Comparison of ENCODE assay signal across 16 cellular contexts in genomic region chr2:176813526-176814179, GRCh38.
DNase-seq lines count a peak whose midpoint lies in the region; FAIRE-seq and TF ChIP-seq lines count a peak whose summit lies in the region.
"Had no signal": no experiment of that assay in that cellular context is flagged by ENCODE, and none has a peak within 500 bp of the region (broad histone marks: within the 10 kb centered on the region; RNA-seq: fewer than 3 reads in every experiment).

No MANE protein-coding gene starts in this region.

- no peaks in the 10 kb centered on the region for H3K9me3 Mint-ChIP-seq in progenitor cell of endocrine pancreas (ENCODE audit: low read depth)

- H3K4me3 ChIP-seq in hepatocyte: no peak overlapping the region
- H3K4me3 ChIP-seq: A549 had no signal

- peak overlapping the region; percentile 40 for H3K4me2 ChIP-seq in hepatocyte

- FAIRE-seq in D721Med (lab: Jason Lieb, UNC): no peak
- FAIRE-seq: A549, G401.6 had no signal

- H3K36me3 Mint-ChIP-seq in progenitor cell of endocrine pancreas (ENCODE audit: insufficient read depth): no peaks in the 10 kb centered on the region
- H3K36me3 Mint-ChIP-seq: CD14-positive monocyte had no signal

- no peaks in the 10 kb centered on the region for H3K36me3 ChIP-seq in hepatocyte (replicated peaks; ENCODE audit: insufficient read depth, low read depth)

- H3K27ac Mint-ChIP-seq in progenitor cell of endocrine pancreas: peak overlapping the region; percentile 76

- no peaks in the 10 kb centered on the region for H4K20me1 ChIP-seq in hepatocyte (ENCODE audit: insufficient read depth, poor library complexity, severe bottlenecking)

- peaks cover 11% of the 10 kb centered on the region for H3K4me1 ChIP-seq in hepatocyte (ENCODE audit: insufficient read depth)
- H3K4me1 ChIP-seq: A549 had no signal

- no peaks in the 10 kb centered on the region for H3K9me2 ChIP-seq in hepatocyte (replicated peaks; ENCODE audit: insufficient read depth)

- DNase-seq in NCI-H748 (lab: John Stamatoyannopoulos, UW; ENCODE audit: unreplicated experiment) (peak; percentile 25), NCI-H748 treated with DMSO at 0.1 percent for 48 hours (lab: John Stamatoyannopoulos, UW) (no peak), OCI-M1 (lab: John Stamatoyannopoulos, UW) (peak; percentile 3), hepatocyte (ENCODE audit: low spot score) (peak; percentile 39), progenitor cell of endocrine pancreas (ENCODE audit: low spot score, unreplicated experiment) (no peak), activated gamma-delta T cell treated with Interleukin-2 at 50 U/mL for 16 hours (no peak), globus pallidus (ENCODE audit: low spot score) (no peak), D721Med (ENCODE audit: insufficient read length, low spot score) (no peak)
- DNase-seq: COR-L47, DMS79 treated with DMSO at 0.1 percent for 48 hours, Kasumi-1, NCI-H1417 treated with DMSO at 0.1 percent for 48 hours, NCI-H2081 treated with DMSO at 0.1 percent for 48 hours had no signal

- no peaks in the 10 kb centered on the region for H3K27me3 ChIP-seq in hepatocyte

- no peak for TF ChIP-seq CTCF in hepatocyte (IDR thresholded peaks at IDR 0.05; ENCODE audit: poor library complexity)
- no peak for TF ChIP-seq CTCF in progenitor cell of endocrine pancreas (IDR thresholded peaks at IDR 0.05; ENCODE audit: unreplicated experiment)
- TF ChIP-seq CTCF in D721Med (IDR thresholded peaks at IDR 0.05; ENCODE audit: insufficient read depth, missing control alignments): no peak

- 42% methylated on average over 2 of the region's 2 CpGs for WGBS in hepatocyte (ENCODE audit: low lambda C conversion rate, missing lambda C conversion rate)

- H3K4me3 Mint-ChIP-seq in progenitor cell of endocrine pancreas (ENCODE audit: low read depth): no peak overlapping the region
- H3K4me3 Mint-ChIP-seq: CD14-positive monocyte had no signal

- H3K27me3 Mint-ChIP-seq in progenitor cell of endocrine pancreas: peaks cover 2% of the 10 kb centered on the region

- H3K79me2 ChIP-seq in hepatocyte: no peaks in the 10 kb centered on the region

- H3K27ac ChIP-seq in hepatocyte: no peak overlapping the region
- H3K27ac ChIP-seq: A549 had no signal

- H3K4me1 Mint-ChIP-seq in progenitor cell of endocrine pancreas (ENCODE audit: low read depth): peaks cover 30% of the 10 kb centered on the region

- no peak overlapping the region for H2AFZ ChIP-seq in hepatocyte

- no peaks in the 10 kb centered on the region for H3K9me3 ChIP-seq in hepatocyte (ENCODE audit: low read depth)
- H3K9me3 ChIP-seq: A549 had no signal

Comparison
In these comparisons a context has a peak if more than half of its experiments do, and no peak if none do; other contexts are left out.
1. DNase-seq: peak in NCI-H748 (single experiment), OCI-M1 (single experiment) and hepatocyte (single experiment); none in NCI-H748 treated with DMSO at 0.1 percent for 48 hours (single experiment), progenitor cell of endocrine pancreas (single experiment), activated gamma-delta T cell treated with Interleukin-2 at 50 U/mL for 16 hours (single experiment), globus pallidus (single experiment) and D721Med (single experiment).